In genomic region chr10:1094112-1095057, GRCh38 we compare ENCODE assay signal across 12 cellular contexts. TPM values are rescaled to one million over a fixed set of nuclear protein-coding genes. Genes with fewer than 3 reads are reported as not detected.
DNase-seq lines count a peak whose midpoint lies in the region; ATAC-seq and TF ChIP-seq lines count a peak whose summit lies in the region.
"Had no signal": no experiment of that assay in that cellular context is flagged by ENCODE, and none has a peak within 500 bp of the region (broad histone marks: within the 10 kb centered on the region; RNA-seq: fewer than 3 reads in every experiment).

No MANE protein-coding gene starts in this region.

- H3K9me3 Mint-ChIP-seq in GM23338, result no peaks in the 10 kb centered on the region

- no peak for TF ChIP-seq CTCF in GM13976 (IDR thresholded peaks at IDR 0.05; ENCODE audit: borderline replicate concordance, control extremely low read depth, extremely low read depth, insufficient read depth, missing control alignments)
- no peak for TF ChIP-seq CTCF in GM23338 (conservative IDR thresholded peaks at IDR 0.05; ENCODE audit: low read depth in 2 of 2)

- no peaks in the 10 kb centered on the region for H3K4me1 ChIP-seq in GM23338 (ENCODE audit: insufficient read depth)
- H3K4me1 ChIP-seq: BE2C had no signal

- H3K27ac Mint-ChIP-seq in GM23338, result no peak overlapping the region

- in situ Hi-C loops in GM13976 (cut with MboI; ENCODE audit: low sequenced_read_pairs, unreplicated experiment), result no loop called here

- no peak overlapping the region for H3K4me3 ChIP-seq in GM23338
- H3K4me3 ChIP-seq: PC-9 had no signal

- ATAC-seq in GM23338, result no peak

- H2AFZ ChIP-seq in GM23338, result no peak overlapping the region
- H2AFZ ChIP-seq: PC-9 had no signal

- H3F3A ChIP-seq in GM23338 (replicated peaks; ENCODE audit: low read depth), result no peaks in the 10 kb centered on the region

- H3K4me3 Mint-ChIP-seq in GM23338, result no peak overlapping the region

- H3K36me3 ChIP-seq in GM23338 (ENCODE audit: insufficient read depth), result peaks cover 4% of the 10 kb centered on the region; the same call in 1 of the 2 replicates

- H3K27me3 Mint-ChIP-seq in GM23338 (ENCODE audit: insufficient read depth, low read depth, poor library complexity), result no peaks in the 10 kb centered on the region

- no peaks in the 10 kb centered on the region for H3K27me3 ChIP-seq in GM23338 (ENCODE audit: insufficient read depth)
- H3K27me3 ChIP-seq: BE2C had no signal

- peak; percentile 75 for DNase-seq in GM13976 (ENCODE audit: low spot score)
- no peak for DNase-seq in GM23338 (ENCODE audit: low spot score)
- DNase-seq in activated CD8-positive, alpha-beta memory T cell treated with anti-CD3 and anti-CD28 coated beads, Interleukin-2, amount 50 U/mL, for 24 hours (ENCODE audit: extremely low read depth), result peak; percentile 34
- peak in 3 of 4 experiments; percentile 23 to 64 (median 28) for DNase-seq in stimulated activated CD4-positive, alpha-beta T cell treated with anti-CD3 and anti-CD28 coated beads, Interleukin-1b, Interleukin-23, amount 100 ng/mL, for 24 hours (ENCODE audit: low read depth in 4 of 4, low spot score in 1 of 4)
- DNase-seq in HPDE6-E6E7 (ENCODE audit: extremely low spot score), result no peak
- no peak for DNase-seq in NCI-H774 (lab: John Stamatoyannopoulos, UW)
- no peak for DNase-seq in Kasumi-1 (lab: John Stamatoyannopoulos, UW)
- no peak for DNase-seq in NCI-H1048 (lab: John Stamatoyannopoulos, UW)
- DNase-seq: BE2C, mesendoderm, NCI-H187 treated with DMSO at 0.1 percent for 48 hours, PC-9 had no signal

- H3K27ac ChIP-seq in GM23338 (ENCODE audit: low read depth), result 0 out of 2 replicates have a peak overlapping the region, but pooled peaks have one; percentile 50
- H3K27ac ChIP-seq: PC-9 had no signal

- H3K9me2 ChIP-seq in GM23338 (ENCODE audit: insufficient read depth), result no peaks in the 10 kb centered on the region

- no peaks in the 10 kb centered on the region for H3K79me2 ChIP-seq in GM23338 (replicated peaks; ENCODE audit: insufficient read depth)

- no peaks in the 10 kb centered on the region for H3K4me1 Mint-ChIP-seq in GM23338

- peaks cover 15% of the 10 kb centered on the region; the same call in 2 of the 3 replicates for H3K36me3 Mint-ChIP-seq in GM23338 (ENCODE audit: low read depth)

- H3K4me2 ChIP-seq in GM23338, result no peak overlapping the region
- H3K4me2 ChIP-seq: PC-9 had no signal

- H4K20me1 ChIP-seq in GM23338 (replicated peaks; ENCODE audit: insufficient read depth), result no peaks in the 10 kb centered on the region

TF ChIP-seq in GM23338, 12 proteins besides CTCF, POLR2A, EP300 and RAD21 (continues in another document):
- no peak for TF ChIP-seq CREB1 (CRISPR knock-in tag; IDR thresholded peaks at IDR 0.05; ENCODE audit: low read depth)
- TF ChIP-seq ETS1 (IDR thresholded peaks at IDR 0.05), result no peak
- no peak for TF ChIP-seq EZH2phosphoT487 (IDR thresholded peaks at IDR 0.05; ENCODE audit: unreplicated experiment)
- no peak for TF ChIP-seq EZH2 (IDR thresholded peaks at IDR 0.05; ENCODE audit: low read depth, unreplicated experiment)
- no peak for TF ChIP-seq ZNF331 (CRISPR knock-in tag; IDR thresholded peaks at IDR 0.05; ENCODE audit: low read depth)
- no peak for TF ChIP-seq ZNF462 (CRISPR knock-in tag; IDR thresholded peaks at IDR 0.05)
- TF ChIP-seq REST (IDR thresholded peaks at IDR 0.05; ENCODE audit: unreplicated experiment), result no peak

RNA-seq across cellular contexts. Expression of gene WDR37, which starts 38.2 kb away (rescaled TPM):
- 9.7 and 10.2 TPM in 2 replicates for total RNA-seq in GM23338 (2014; rRNA removed; shearing (Covaris generic))
- polyA plus RNA-seq in GM23338 (2016; fragmentation: Nextera tagmentation; extraction: Ambion mirVana), result 6.0 TPM in 2 replicates

RNA-seq across cellular contexts. Expression of gene IDI1, which starts 45.5 kb away (rescaled TPM):
- total RNA-seq in GM23338 (2014; rRNA removed; shearing (Covaris generic)), result 147 and 154 TPM in 2 replicates
- 99.0 and 119 TPM in 2 replicates for polyA plus RNA-seq in GM23338 (2016; fragmentation: Nextera tagmentation; extraction: Ambion mirVana)

Comparison
In these comparisons a context has a peak if more than half of its experiments do, and no peak if none do; other contexts are left out.
1. DNase-seq: peak in GM13976 (single experiment), activated CD8-positive, alpha-beta memory T cell treated with anti-CD3 and anti-CD28 coated beads, Interleukin-2, amount 50 U/mL, for 24 hours (single experiment) and stimulated activated CD4-positive, alpha-beta T cell treated with anti-CD3 and anti-CD28 coated beads, Interleukin-1b, Interleukin-23, amount 100 ng/mL, for 24 hours (3 of 4); none in GM23338 (single experiment), HPDE6-E6E7 (single experiment), NCI-H774 (single experiment), Kasumi-1 (0 of 2) and NCI-H1048 (single experiment).